In genomic region chr14:90571149-90571548, GRCh38 we compare ENCODE assay signal across 20 cellular contexts.
DNase-seq lines count a peak whose midpoint lies in the region; ATAC-seq and TF ChIP-seq lines count a peak whose summit lies in the region.
"Had no signal": no experiment of that assay in that cellular context is flagged by ENCODE, and none has a peak within 500 bp of the region (broad histone marks: within the 10 kb centered on the region; RNA-seq: fewer than 3 reads in every experiment).

No MANE protein-coding gene starts in this region.

- H3K9me3 ChIP-seq in Loucy (ENCODE audit: insufficient read depth, low read depth, low read length) = no peaks in the 10 kb centered on the region
- H3K9me3 ChIP-seq: A549, Peyer's patch, SJSA1 had no signal

- no peaks in the 10 kb centered on the region for H3K4me1 ChIP-seq in Loucy (ENCODE audit: insufficient read depth, low read length, poor library complexity, severe bottlenecking)
- H3K4me1 ChIP-seq: A549, Peyer's patch, SJSA1 had no signal

- H4K20me1 ChIP-seq in Loucy (ENCODE audit: insufficient read depth, low read length, poor library complexity, severe bottlenecking) = no peaks in the 10 kb centered on the region

- H3K4me2 ChIP-seq in Loucy (ENCODE audit: low read depth, low read length, poor library complexity, severe bottlenecking) = no peak overlapping the region
- H3K4me2 ChIP-seq: A549 had no signal

- H3F3A ChIP-seq in Loucy (ENCODE audit: low read depth) = no peaks in the 10 kb centered on the region

- H3K36me3 ChIP-seq in Loucy (ENCODE audit: insufficient read depth, low read length) = no peaks in the 10 kb centered on the region; the same call in 1 of the 2 replicates
- H3K36me3 ChIP-seq: Peyer's patch, SJSA1 had no signal

- H3K4me1 Mint-ChIP-seq in chondrocyte (ENCODE audit: low read depth) = peaks cover 3% of the 10 kb centered on the region
- peaks cover 2% of the 10 kb centered on the region for H3K4me1 Mint-ChIP-seq in osteocyte (ENCODE audit: unreplicated experiment)
- H3K4me1 Mint-ChIP-seq: CD4-positive, CD25-positive, alpha-beta regulatory T cell had no signal

- H3K9me3 Mint-ChIP-seq in chondrocyte (ENCODE audit: low read depth) (no peaks in the 10 kb centered on the region), osteocyte (ENCODE audit: unreplicated experiment) (no peaks in the 10 kb centered on the region)

- 0 out of 2 replicates have a peak, but pooled peaks have one; percentile 4 for TF ChIP-seq CTCF in GM12874 (IDR thresholded peaks at IDR 0.05; ENCODE audit: insufficient read depth, low read depth, low read length)
- peak; percentile 25; the same call in 1 of the 2 replicates for TF ChIP-seq CTCF in Loucy (conservative IDR thresholded peaks at IDR 0.05; ENCODE audit: low read length)
- TF ChIP-seq CTCF in chondrocyte (IDR thresholded peaks at IDR 0.05) = peak; percentile 9
- no peak for TF ChIP-seq CTCF in osteocyte (IDR thresholded peaks at IDR 0.05)

- peaks cover 7% of the 10 kb centered on the region for H3K36me3 Mint-ChIP-seq in chondrocyte (ENCODE audit: low read depth)
- peaks cover 16% of the 10 kb centered on the region for H3K36me3 Mint-ChIP-seq in osteocyte (ENCODE audit: unreplicated experiment)
- H3K36me3 Mint-ChIP-seq: CD4-positive, CD25-positive, alpha-beta regulatory T cell had no signal

- H3K4me3 ChIP-seq in Loucy (ENCODE audit: low read length, poor library complexity, severe bottlenecking) = no peak overlapping the region
- H3K4me3 ChIP-seq: A549, Peyer's patch, SJSA1 had no signal

- H3K4me3 Mint-ChIP-seq in chondrocyte (ENCODE audit: unreplicated experiment) (no peak overlapping the region), osteocyte (ENCODE audit: unreplicated experiment) (no peak overlapping the region)
- H3K4me3 Mint-ChIP-seq: CD4-positive, CD25-positive, alpha-beta regulatory T cell had no signal

- no peaks in the 10 kb centered on the region for H3K79me2 ChIP-seq in Loucy (ENCODE audit: insufficient read depth, low read length)

- no peaks in the 10 kb centered on the region for H3K27me3 ChIP-seq in Loucy (ENCODE audit: insufficient read depth, low read length, poor library complexity, severe bottlenecking)
- H3K27me3 ChIP-seq: Peyer's patch, SJSA1 had no signal

- no peak for ATAC-seq in stimulated activated naive CD8-positive, alpha-beta T cell treated with anti-CD3 and anti-CD28 coated beads, Interleukin-15, Interleukin-2, amounts not matched to agents 100 U/mL and 50 U/mL, for 24 hours
- ATAC-seq: A549 had no signal

- H3K9ac ChIP-seq in Loucy (ENCODE audit: low read depth, low read length, poor library complexity, severe bottlenecking) = no peak overlapping the region

- no peaks in the 10 kb centered on the region for H3K9me2 ChIP-seq in Loucy (replicated peaks; ENCODE audit: low read depth, low read length)

- DNase-seq in chondrocyte (ENCODE audit: low spot score) (no peak), osteocyte (ENCODE audit: extremely low spot score, unreplicated experiment) (no peak), activated gamma-delta T cell (lab: John Stamatoyannopoulos, UW) (no peak), NCI-H2107 treated with DMSO at 0.1 percent for 48 hours (lab: John Stamatoyannopoulos, UW; ENCODE audit: unreplicated experiment) (no peak), NOMO-1 treated with DMSO at 0.1 percent for 48 hours (lab: John Stamatoyannopoulos, UW; ENCODE audit: unreplicated experiment) (no peak)
- no peak for DNase-seq in stimulated activated naive CD8-positive, alpha-beta T cell treated with anti-CD3 and anti-CD28 coated beads, Interleukin-15, Interleukin-2, amounts not matched to agents 100 U/mL and 50 U/mL, for 24 hours
- DNase-seq: CD4-positive, CD25-positive, alpha-beta regulatory T cell; DMS79; GOT3; Kasumi-1; MM.1S; NCI-H1048; NCI-H1436; NCI-H187 treated with DMSO at 0.1 percent for 48 hours; NCI-H2107 had no signal

- H3K27me3 Mint-ChIP-seq in chondrocyte (ENCODE audit: low read depth) (no peaks in the 10 kb centered on the region), osteocyte (ENCODE audit: unreplicated experiment) (no peaks in the 10 kb centered on the region)

- no peak overlapping the region for H2AFZ ChIP-seq in Loucy (ENCODE audit: low read length)

- H3K27ac Mint-ChIP-seq in chondrocyte (ENCODE audit: unreplicated experiment) (no peak overlapping the region), osteocyte (ENCODE audit: unreplicated experiment) (peak overlapping the region; percentile 2)
